13 cellular contexts compared by ENCODE assay signal in the genomic region with DNA sequence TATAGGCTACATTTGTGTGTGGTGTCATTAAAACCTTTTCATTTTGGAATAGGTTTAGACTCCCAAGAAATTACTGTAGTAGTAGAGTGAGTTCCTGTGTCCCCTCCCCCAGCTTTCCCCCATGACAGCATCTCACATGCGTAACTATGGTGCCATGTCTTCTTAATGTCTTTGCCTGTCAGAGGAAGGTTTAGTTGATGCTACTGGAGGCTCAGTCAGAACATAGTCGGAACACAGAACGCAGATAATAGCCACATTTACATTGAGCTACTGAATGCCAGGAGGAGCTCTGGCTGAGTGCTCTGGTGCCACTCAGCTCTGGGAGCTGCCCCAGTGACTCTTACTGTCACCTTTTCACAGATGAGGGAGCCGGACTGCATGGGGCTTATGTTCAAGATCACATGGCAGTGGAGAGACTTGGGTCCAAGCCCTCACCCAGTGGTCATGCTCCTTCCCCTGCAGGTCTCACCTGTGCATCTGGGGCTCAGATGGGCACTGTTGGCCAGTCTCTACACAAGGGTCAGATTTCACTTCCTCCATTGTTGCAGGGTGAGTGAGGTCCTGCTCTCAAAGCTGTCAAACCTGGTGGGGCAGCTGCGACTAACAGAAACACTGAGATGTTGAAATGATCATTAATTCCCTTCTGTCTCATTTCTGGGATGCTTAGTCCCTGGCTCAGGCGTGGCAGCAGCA.
DNase-seq lines count a peak whose midpoint lies in the region; ATAC-seq, FAIRE-seq and TF ChIP-seq lines count a peak whose summit lies in the region.
"Had no signal": no experiment of that assay in that cellular context is flagged by ENCODE, and none has a peak within 500 bp of the region (broad histone marks: within the 10 kb centered on the region; RNA-seq: fewer than 3 reads in every experiment).

No MANE protein-coding gene starts in this region.

- H3K9ac ChIP-seq in SK-N-SH = no peak overlapping the region

- no peak for TF ChIP-seq EP300 in SK-N-SH (IDR thresholded peaks at IDR 0.05; ENCODE audit: borderline replicate concordance in 1 of 2, low read depth in 1 of 2, low read length in 1 of 2)

- H3K36me3 Mint-ChIP-seq in T-cell = peaks cover 12% of the 10 kb centered on the region

- no peak for TF ChIP-seq POLR2A in right lobe of liver (IDR thresholded peaks at IDR 0.05)
- no peak for TF ChIP-seq POLR2A in thyroid gland (IDR thresholded peaks at IDR 0.05)

- H3K27me3 ChIP-seq in SK-N-SH (ENCODE audit: insufficient read depth) (no peaks in the 10 kb centered on the region), bronchial epithelial cell (ENCODE audit: control insufficient read depth, insufficient read depth, low read length) (no peaks in the 10 kb centered on the region), right lobe of liver (no peaks in the 10 kb centered on the region), thyroid gland (no peaks in the 10 kb centered on the region)

- CTCF ChIA-PET in SK-N-SH (lab: Yijun Ruan, JAX) (interaction anchor here (0.5 to 1.7 kb wide), 4 partner anchors 12 to 148 kb away, joined by 3 to 4 read pairs (median 3); no protein-coding TSS in a partner anchor), T-cell (lab: Charles Lee) (no interaction called here)

- no peaks in the 10 kb centered on the region for H3F3A ChIP-seq in SK-N-SH (replicated peaks; ENCODE audit: insufficient read depth)

- H3K4me2 ChIP-seq in SK-N-SH = peak overlapping the region; percentile 55; the same call in 1 of the 2 replicates

- DNase-seq in SK-N-SH (no peak), bronchial epithelial cell (ENCODE audit: low read depth) (peak; percentile 39), right lobe of liver (no peak), thyroid gland (peak; percentile 20 to 30), T-cell (no peak), RCC 7860 (ENCODE audit: low spot score) (no peak)
- DNase-seq: amniotic stem cell, NCI-H187 treated with DMSO at 0.1 percent for 48 hours had no signal

- H3K4me3 ChIP-seq in SK-N-SH (ENCODE audit: low read depth in 2 of 2, low read length in 1 of 2) = no peak overlapping the region
- no peak overlapping the region for H3K4me3 ChIP-seq in bronchial epithelial cell (ENCODE audit: low read depth, low read length)
- H3K4me3 ChIP-seq in right lobe of liver = no peak overlapping the region
- no peak overlapping the region for H3K4me3 ChIP-seq in thyroid gland (replicated peaks in 1 of 3)

- H3K27me3 Mint-ChIP-seq in T-cell = no peaks in the 10 kb centered on the region
- H3K27me3 Mint-ChIP-seq: IgD-negative memory B cell had no signal

- H2AFZ ChIP-seq in SK-N-SH (ENCODE audit: low read depth) = no peak overlapping the region

- H3K4me1 ChIP-seq in SK-N-SH (ENCODE audit: control insufficient read depth in 1 of 2, insufficient read depth in 2 of 2, low read depth in 1 of 2, low read length in 1 of 2) (peaks cover 29 to 41% of the 10 kb centered on the region in 2 experiments), right lobe of liver (peaks cover 0 to 25% (median 12%) of the 10 kb centered on the region in 4 donors), thyroid gland (peaks cover 40 to 53% of the 10 kb centered on the region in 2 donors)

- intact Hi-C loops in right lobe of liver (cut with DNase I) (no loop called here), thyroid gland (cut with DNase I) (no loop called here)

- H3K9me2 ChIP-seq in SK-N-SH = no peaks in the 10 kb centered on the region

- H3K9me3 Mint-ChIP-seq in T-cell = no peaks in the 10 kb centered on the region
- H3K9me3 Mint-ChIP-seq: IgD-negative memory B cell had no signal

- ATAC-seq in SK-N-SH treated with all-trans-retinoic acid at 6 μM for 48 hours (no peak), right lobe of liver (peak in 1 of 4 donors; percentile 5), T-cell (replicated peaks in 1 of 4) (no peak), HG03565 (IDR thresholded peaks at IDR 0.05; ENCODE audit: unreplicated experiment) (no peak)

- H3K36me3 ChIP-seq in SK-N-SH (replicated peaks in 1 of 2; ENCODE audit: control insufficient read depth in 1 of 2, insufficient read depth in 2 of 2, low read length in 1 of 2) = peaks cover 1 to 3% of the 10 kb centered on the region in 2 experiments
- H3K36me3 ChIP-seq in bronchial epithelial cell (ENCODE audit: control insufficient read depth, insufficient read depth, low read length) = no peaks in the 10 kb centered on the region
- H3K36me3 ChIP-seq in right lobe of liver = no peaks in the 10 kb centered on the region
- no peaks in the 10 kb centered on the region for H3K36me3 ChIP-seq in thyroid gland

- TF ChIP-seq CTCF in SK-N-SH (IDR thresholded peaks at IDR 0.05) (no peak), bronchial epithelial cell (IDR thresholded peaks at IDR 0.05; ENCODE audit: insufficient read depth, low read length, severe bottlenecking) (no peak), right lobe of liver (IDR thresholded peaks at IDR 0.05) (no peak), thyroid gland (IDR thresholded peaks at IDR 0.05) (no peak)

- FAIRE-seq in bronchial epithelial cell (lab: Jason Lieb, UNC) (no peak), RCC 7860 (lab: Jason Lieb, UNC) (no peak)
- FAIRE-seq: TTC549, urothelium cell line had no signal

- peaks cover 34 to 37% (median 37%) of the 10 kb centered on the region in 3 donors for H3K4me1 Mint-ChIP-seq in T-cell

- no peak for TF ChIP-seq RAD21 in SK-N-SH (IDR thresholded peaks at IDR 0.05; ENCODE audit: low read length)

- H3K79me2 ChIP-seq in SK-N-SH (ENCODE audit: insufficient read depth) = no peaks in the 10 kb centered on the region; the same call in 1 of the 2 replicates

- peak overlapping the region in 1 of 2 experiments; percentile 54; a peak in 2 of 4 replicates for H3K27ac ChIP-seq in SK-N-SH (ENCODE audit: low read depth in 2 of 2, low read length in 1 of 2)
- peak overlapping the region; percentile 58 to 79 (median 65) for H3K27ac ChIP-seq in right lobe of liver
- H3K27ac ChIP-seq in thyroid gland = peak overlapping the region; percentile 87 to 97 (median 88)

- POLR2A ChIA-PET in SK-N-SH (lab: Yijun Ruan, JAX) (interaction anchor here (0.9 kb wide), 1 partner anchor 22 kb away, joined by 3 read pairs; no protein-coding TSS in a partner anchor), T-cell (lab: Charles Lee) (no interaction called here)

- H4K20me1 ChIP-seq in SK-N-SH (ENCODE audit: insufficient read depth) = no peaks in the 10 kb centered on the region

- no peak overlapping the region for H3K27ac Mint-ChIP-seq in T-cell
- H3K27ac Mint-ChIP-seq: IgD-negative memory B cell had no signal

- WGBS in SK-N-SH (ENCODE audit: low lambda C conversion rate) = 96% methylated on average over 5 of the region's 6 CpGs
- 100% methylated on average over 2 of the region's 6 CpGs for WGBS in right lobe of liver (ENCODE audit: insufficient coverage, low coverage, low lambda C conversion rate, missing lambda C conversion rate)
- 70 to 84% methylated on average over 5 to 6 of the region's 6 CpGs for WGBS in thyroid gland, 2 donors

- peak overlapping the region in 1 of 3 donors; percentile 53 for H3K4me3 Mint-ChIP-seq in T-cell

- H3K9me3 ChIP-seq in SK-N-SH (no peaks in the 10 kb centered on the region), right lobe of liver (no peaks in the 10 kb centered on the region), thyroid gland (no peaks in the 10 kb centered on the region)

TF ChIP-seq in SK-N-SH, 30 proteins besides CTCF, POLR2A, EP300 and RAD21:
- TF ChIP-seq RXRA (IDR thresholded peaks at IDR 0.05; ENCODE audit: borderline replicate concordance, low read depth) (no peak), RCOR1 (IDR thresholded peaks at IDR 0.05; ENCODE audit: low read length) (no peak), GATA2 (CRISPR knock-in tag; IDR thresholded peaks at IDR 0.05) (no peak), POLR2AphosphoS5 (IDR thresholded peaks at IDR 0.05; ENCODE audit: low read depth, low read length) (no peak), GABPA (IDR thresholded peaks at IDR 0.05; ENCODE audit: low read depth) (no peak), FOSL2 (IDR thresholded peaks at IDR 0.05; ENCODE audit: borderline replicate concordance, low read depth) (no peak), RFX5 (IDR thresholded peaks at IDR 0.05; ENCODE audit: low read length) (no peak), JUND (IDR thresholded peaks at IDR 0.05) (no peak), TEAD4 (IDR thresholded peaks at IDR 0.05; ENCODE audit: borderline replicate concordance, insufficient read depth) (no peak), SMC3 (IDR thresholded peaks at IDR 0.05; ENCODE audit: low read depth, low read length) (no peak), EZH2phosphoT487 (IDR thresholded peaks at IDR 0.05; ENCODE audit: borderline replicate concordance, low read depth) (no peak)
- TF ChIP-seq, protein P1, sequence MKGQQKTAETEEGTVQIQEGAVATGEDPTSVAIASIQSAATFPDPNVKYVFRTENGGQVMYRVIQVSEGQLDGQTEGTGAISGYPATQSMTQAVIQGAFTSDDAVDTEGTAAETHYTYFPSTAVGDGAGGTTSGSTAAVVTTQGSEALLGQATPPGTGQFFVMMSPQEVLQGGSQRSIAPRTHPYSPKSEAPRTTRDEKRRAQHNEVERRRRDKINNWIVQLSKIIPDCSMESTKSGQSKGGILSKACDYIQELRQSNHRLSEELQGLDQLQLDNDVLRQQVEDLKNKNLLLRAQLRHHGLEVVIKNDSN (IDR thresholded peaks at IDR 0.05; ENCODE audit: borderline replicate concordance, low read depth) = no peak
TF ChIP-seq in SK-N-SH: peak in this region for 0.

TF ChIP-seq in SK-N-SH treated with all-trans-retinoic acid at 6 μM for 48 hours, 23 proteins besides CTCF, POLR2A, EP300 and RAD21 (continues in another document):
- TF ChIP-seq TOX (CRISPR knock-in tag; IDR thresholded peaks at IDR 0.05; ENCODE audit: borderline replicate concordance) = no peak
- TF ChIP-seq, protein P2, sequence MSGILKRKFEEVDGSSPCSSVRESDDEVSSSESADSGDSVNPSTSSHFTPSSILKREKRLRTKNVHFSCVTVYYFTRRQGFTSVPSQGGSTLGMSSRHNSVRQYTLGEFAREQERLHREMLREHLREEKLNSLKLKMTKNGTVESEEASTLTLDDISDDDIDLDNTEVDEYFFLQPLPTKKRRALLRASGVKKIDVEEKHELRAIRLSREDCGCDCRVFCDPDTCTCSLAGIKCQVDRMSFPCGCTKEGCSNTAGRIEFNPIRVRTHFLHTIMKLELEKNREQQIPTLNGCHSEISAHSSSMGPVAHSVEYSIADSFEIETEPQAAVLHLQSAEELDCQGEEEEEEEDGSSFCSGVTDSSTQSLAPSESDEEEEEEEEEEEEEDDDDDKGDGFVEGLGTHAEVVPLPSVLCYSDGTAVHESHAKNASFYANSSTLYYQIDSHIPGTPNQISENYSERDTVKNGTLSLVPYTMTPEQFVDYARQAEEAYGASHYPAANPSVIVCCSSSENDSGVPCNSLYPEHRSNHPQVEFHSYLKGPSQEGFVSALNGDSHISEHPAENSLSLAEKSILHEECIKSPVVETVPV (CRISPR knock-in tag; IDR thresholded peaks at IDR 0.05) = no peak
- TF ChIP-seq ZFP30 (CRISPR knock-in tag; IDR thresholded peaks at IDR 0.05) = no peak
- TF ChIP-seq ZFP3 (CRISPR knock-in tag; IDR thresholded peaks at IDR 0.05) = no peak
- no peak for TF ChIP-seq ISL1 (CRISPR knock-in tag; IDR thresholded peaks at IDR 0.05)
- no peak for TF ChIP-seq BACH2 (CRISPR knock-in tag; IDR thresholded peaks at IDR 0.05; ENCODE audit: borderline replicate concordance)
- TF ChIP-seq OSR1 (CRISPR knock-in tag; IDR thresholded peaks at IDR 0.05) = no peak
- TF ChIP-seq PPARA (CRISPR knock-in tag; IDR thresholded peaks at IDR 0.05; ENCODE audit: borderline replicate concordance) = no peak
- no peak for TF ChIP-seq SNAI2 (CRISPR knock-in tag; IDR thresholded peaks at IDR 0.05)

Comparison
In these comparisons a context has a peak if more than half of its experiments do, and no peak if none do; other contexts are left out.
1. DNase-seq: peak in bronchial epithelial cell (single experiment) and thyroid gland (2 of 2); none in SK-N-SH (single experiment), right lobe of liver (0 of 3), T-cell (0 of 34) and RCC 7860 (single experiment).